1 cellular context compared by ENCODE assay signal in genomic region chrX:119468930-119469635, GRCh38.
TF ChIP-seq lines count a peak whose summit lies in the region.

No MANE protein-coding gene starts in this region.

TF ChIP-seq in K562, 482 proteins besides CTCF, POLR2A, EP300 and RAD21 (continued from another document and continues in another):
- TF ChIP-seq CREB3 (tag; conservative IDR thresholded peaks at IDR 0.05; ENCODE audit: low read depth), result no peak
- no peak for TF ChIP-seq FOXK2 (conservative IDR thresholded peaks at IDR 0.05 in 1 of 2, IDR thresholded peaks at IDR 0.05 in 1 of 2; ENCODE audit: low read depth in 2 of 2)
- no peak for TF ChIP-seq POLR3G (IDR thresholded peaks at IDR 0.05; ENCODE audit: extremely low read depth, insufficient read length, insufficient replicate concordance)
- no peak for TF ChIP-seq HOXB6 (CRISPR knock-in tag; IDR thresholded peaks at IDR 0.05; ENCODE audit: borderline replicate concordance)
- TF ChIP-seq ZNF511 (CRISPR knock-in tag; IDR thresholded peaks at IDR 0.05), result 0 out of 2 replicates have a peak, but pooled peaks have one; percentile 3
- TF ChIP-seq ZNF707 (CRISPR knock-in tag; conservative IDR thresholded peaks at IDR 0.05), result no peak
- TF ChIP-seq LCOR (CRISPR knock-in tag; IDR thresholded peaks at IDR 0.05), result no peak
- 0 out of 4 replicates have a peak, but pooled peaks of 1 of the 2 experiments have one; percentile 14 for TF ChIP-seq TRIM24 (IDR thresholded peaks at IDR 0.05)
- no peak for TF ChIP-seq KLF10 (CRISPR knock-in tag; IDR thresholded peaks at IDR 0.05)
- no peak for TF ChIP-seq FOXM1 (IDR thresholded peaks at IDR 0.05; ENCODE audit: low read depth)
- TF ChIP-seq FOXM1 (CRISPR knock-in tag; IDR thresholded peaks at IDR 0.05; ENCODE audit: low read depth), result no peak
- TF ChIP-seq HNRNPUL1 (IDR thresholded peaks at IDR 0.05; ENCODE audit: low read length), result no peak
- no peak for TF ChIP-seq HINFP (tag; conservative IDR thresholded peaks at IDR 0.05; ENCODE audit: low read depth)
- TF ChIP-seq ESRRA (IDR thresholded peaks at IDR 0.05; ENCODE audit: borderline replicate concordance, low read depth), result peak; percentile 99
- TF ChIP-seq TSC22D4 (tag; IDR thresholded peaks at IDR 0.05), result no peak
- no peak for TF ChIP-seq BRF1 (IDR thresholded peaks at IDR 0.05; ENCODE audit: borderline replicate concordance, extremely low read depth, insufficient read length)
- no peak for TF ChIP-seq OTX1 (CRISPR knock-in tag; IDR thresholded peaks at IDR 0.05)
- TF ChIP-seq ZBTB2 (IDR thresholded peaks at IDR 0.05), result no peak
- TF ChIP-seq ZNF699 (CRISPR knock-in tag; IDR thresholded peaks at IDR 0.05; ENCODE audit: insufficient replicate concordance), result no peak
- TF ChIP-seq NR1H2 (CRISPR knock-in tag; IDR thresholded peaks at IDR 0.05), result no peak
- TF ChIP-seq ZNF184 (CRISPR knock-in tag; IDR thresholded peaks at IDR 0.05), result no peak
- no peak for TF ChIP-seq USF1 (CRISPR knock-in tag; IDR thresholded peaks at IDR 0.05)
- TF ChIP-seq RFX1 (IDR thresholded peaks at IDR 0.05), result peak; percentile 58
- TF ChIP-seq MEIS2 (IDR thresholded peaks at IDR 0.05; ENCODE audit: partially characterized antibody), result peak; percentile 49
- no peak for TF ChIP-seq IRF1 (CRISPR knock-in tag; IDR thresholded peaks at IDR 0.05; ENCODE audit: borderline replicate concordance)
- no peak for TF ChIP-seq ZNF395 (CRISPR knock-in tag; IDR thresholded peaks at IDR 0.05)
- no peak for TF ChIP-seq THRAP3 (IDR thresholded peaks at IDR 0.05; ENCODE audit: borderline replicate concordance)
- TF ChIP-seq C11orf30 (IDR thresholded peaks at IDR 0.05; ENCODE audit: low read depth), result no peak; the same call in 1 of the 2 replicates
- TF ChIP-seq BCL6 (CRISPR knock-in tag; IDR thresholded peaks at IDR 0.05), result no peak
- TF ChIP-seq PCBP1 (IDR thresholded peaks at IDR 0.05; ENCODE audit: low read depth, low read length, poor library complexity, severe bottlenecking), result no peak
- TF ChIP-seq RBM22 (IDR thresholded peaks at IDR 0.05; ENCODE audit: low read depth, low read length, poor library complexity, severe bottlenecking), result no peak
- TF ChIP-seq MYNN (IDR thresholded peaks at IDR 0.05), result no peak
- TF ChIP-seq MYNN (CRISPR knock-in tag; IDR thresholded peaks at IDR 0.05), result no peak
- TF ChIP-seq ZNF212 (CRISPR knock-in tag; IDR thresholded peaks at IDR 0.05), result no peak
- no peak for TF ChIP-seq KAT8 (IDR thresholded peaks at IDR 0.05; ENCODE audit: low read depth)
- no peak for TF ChIP-seq ZNF24 (IDR thresholded peaks at IDR 0.05)
- TF ChIP-seq ZNF311 (CRISPR knock-in tag; IDR thresholded peaks at IDR 0.05), result no peak
- TF ChIP-seq SNRNP70 (optimal IDR thresholded peaks at IDR 0.05; ENCODE audit: low read depth, low read length), result no peak
- TF ChIP-seq CC2D1A (IDR thresholded peaks at IDR 0.05), result no peak
- TF ChIP-seq ARID1B (IDR thresholded peaks at IDR 0.05), result no peak
- TF ChIP-seq KAT2B (IDR thresholded peaks at IDR 0.05; ENCODE audit: low read depth, low read length), result no peak
- no peak for TF ChIP-seq SMAD3 (CRISPR knock-in tag; conservative IDR thresholded peaks at IDR 0.05)
- no peak for TF ChIP-seq TSHZ1 (CRISPR knock-in tag; IDR thresholded peaks at IDR 0.05)
- no peak for TF ChIP-seq TFE3 (CRISPR knock-in tag; IDR thresholded peaks at IDR 0.05)
- no peak for TF ChIP-seq ZNF740 (CRISPR knock-in tag; IDR thresholded peaks at IDR 0.05)
- no peak for TF ChIP-seq ZNF740 (tag; IDR thresholded peaks at IDR 0.05)
- TF ChIP-seq BACH1 (tag; IDR thresholded peaks at IDR 0.05), result no peak
- TF ChIP-seq MXD1 (CRISPR knock-in tag; IDR thresholded peaks at IDR 0.05; ENCODE audit: borderline replicate concordance, poor library complexity, severe bottlenecking), result no peak
- no peak for TF ChIP-seq MCM7 (IDR thresholded peaks at IDR 0.05)
- no peak for TF ChIP-seq ZSCAN32 (CRISPR knock-in tag; IDR thresholded peaks at IDR 0.05)
- TF ChIP-seq TAF1 (IDR thresholded peaks at IDR 0.05; ENCODE audit: control insufficient read depth, extremely low read depth, insufficient read depth, low read length, severe bottlenecking), result peak; percentile 60
- TF ChIP-seq ZFP91 (CRISPR knock-in tag; IDR thresholded peaks at IDR 0.05), result no peak
- no peak for TF ChIP-seq MCM5 (IDR thresholded peaks at IDR 0.05; ENCODE audit: low read depth)
- no peak for TF ChIP-seq HDAC3 (IDR thresholded peaks at IDR 0.05; ENCODE audit: borderline replicate concordance, partially characterized antibody)
- TF ChIP-seq ZNF253 (CRISPR knock-in tag; conservative IDR thresholded peaks at IDR 0.05), result no peak
- peak in 1 of 2 experiments; percentile 38; a peak in 1 of 4 replicates for TF ChIP-seq TBL1XR1 (IDR thresholded peaks at IDR 0.05; ENCODE audit: low read length in 2 of 2)
- no peak for TF ChIP-seq CEBPB (tag; IDR thresholded peaks at IDR 0.05)
- TF ChIP-seq TEAD4 (IDR thresholded peaks at IDR 0.05; ENCODE audit: low read length), result peak; percentile 17; the same call in 1 of the 2 replicates
- TF ChIP-seq TEAD4 (CRISPR knock-in tag; IDR thresholded peaks at IDR 0.05; ENCODE audit: borderline replicate concordance), result no peak
